Comparison of ENCODE assay signal across 1 cellular context in the genomic region with DNA sequence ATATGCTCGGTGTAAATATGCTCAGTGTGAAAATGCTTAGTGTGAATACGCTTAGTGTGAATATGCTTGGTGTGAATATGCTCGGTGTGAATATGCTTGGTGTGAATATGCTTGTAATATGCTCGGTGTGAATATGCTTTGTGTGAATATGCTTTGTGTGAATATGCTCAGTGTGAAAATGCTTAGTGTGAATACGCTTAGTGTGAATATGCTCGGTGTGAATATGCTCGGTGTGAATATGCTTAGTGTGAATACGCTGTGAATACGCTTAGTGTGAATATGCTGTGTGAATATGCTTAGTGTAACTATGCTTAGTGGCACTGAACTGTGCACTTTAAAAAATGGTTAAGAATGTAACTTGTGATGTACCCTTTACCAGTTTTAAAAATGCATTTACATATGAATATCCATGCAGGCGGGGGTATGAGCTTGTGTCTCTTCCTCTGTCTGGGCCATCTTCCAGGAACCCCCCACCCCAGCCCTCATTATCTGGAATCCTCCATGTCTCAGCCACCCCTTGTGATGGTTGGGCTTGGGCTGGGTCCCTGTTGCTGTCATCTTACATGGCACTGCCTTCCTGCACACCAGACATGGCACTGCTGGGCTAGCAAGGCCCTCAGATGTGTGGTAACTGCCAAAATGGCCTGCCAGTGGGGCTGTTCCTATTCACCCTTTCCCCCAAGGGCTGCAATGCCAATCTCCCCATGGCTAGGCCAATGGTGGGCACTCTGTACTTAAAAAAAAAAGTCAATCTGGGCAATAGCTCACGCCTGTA. TPM values are rescaled to one million over a fixed set of nuclear protein-coding genes. Genes with fewer than 3 reads are reported as not detected.
"Had no signal": no experiment of that assay in that cellular context is flagged by ENCODE, and none has a peak within 500 bp of the region (broad histone marks: within the 10 kb centered on the region; RNA-seq: fewer than 3 reads in every experiment).

No MANE protein-coding gene starts in this region.

RNA-seq across cellular contexts. Expression of a gene that starts 9.6 kb away (rescaled TPM):
- total RNA-seq: occipital lobe had no signal
